17 cellular contexts compared by ENCODE assay signal in genomic region chr11:4480577-4481539, GRCh38. TPM values are rescaled to one million over a fixed set of nuclear protein-coding genes. Genes with fewer than 3 reads are reported as not detected.
DNase-seq lines count a peak whose midpoint lies in the region; ATAC-seq and TF ChIP-seq lines count a peak whose summit lies in the region.
"Had no signal": no experiment of that assay in that cellular context is flagged by ENCODE, and none has a peak within 500 bp of the region (broad histone marks: within the 10 kb centered on the region; RNA-seq: fewer than 3 reads in every experiment).

No MANE protein-coding gene starts in this region.

- no peak overlapping the region for H2AFZ ChIP-seq in osteoblast (ENCODE audit: low read length)

- H3K4me3 Mint-ChIP-seq in activated CD4-positive, alpha-beta T cell treated with anti-CD3 and anti-CD28 coated beads, Interleukin-2, amount 10 ng/mL, durations not matched to agents 24 days and 14 days = no peak overlapping the region
- H3K4me3 Mint-ChIP-seq in T-cell = no peak overlapping the region
- H3K4me3 Mint-ChIP-seq: activated CD8-positive, alpha-beta memory T cell treated with anti-CD3 and anti-CD28 coated beads, Interleukin-2, amount 10 ng/mL, durations not matched to agents 7 days and 5 days; T-helper 1 cell treated with Interleukin-12 subunit alpha and Interleukin-12 subunit beta and Interleukin-4 antibody, amounts not matched to agents 30 μg/mL and 1 μg/mL, for 36 hours had no signal

- DNase-seq in activated CD4-positive, alpha-beta T cell treated with anti-CD3 and anti-CD28 coated beads, Interleukin-2, amount 10 ng/mL, durations not matched to agents 24 days and 14 days = no peak
- no peak for DNase-seq in activated CD4-positive, alpha-beta T cell treated with anti-CD3 and anti-CD28 coated beads, Interleukin-2, amount 50 U/mL, for 1 hour
- DNase-seq in HT1080 (ENCODE audit: low read depth) = peak; percentile 93
- DNase-seq in caudate nucleus (lab: John Stamatoyannopoulos, UW) = peak in 4 of 61 donors; percentile 7 to 14 (median 8)
- DNase-seq in osteoblast (ENCODE audit: insufficient read length, low spot score, missing footprints) = peak; percentile 65
- no peak for DNase-seq in COLO668 (lab: John Stamatoyannopoulos, UW; ENCODE audit: unreplicated experiment)
- no peak for DNase-seq in T-cell
- DNase-seq: ACHN; activated CD8-positive, alpha-beta memory T cell treated with anti-CD3 and anti-CD28 coated beads, Interleukin-2, amount 10 ng/mL, durations not matched to agents 7 days and 5 days; body of pancreas; DMS 273 treated with DMSO at 0.1 percent for 48 hours; NCI-H187 treated with DMSO at 0.1 percent for 48 hours; right cardiac atrium had no signal

- POLR2A ChIA-PET in T-cell (lab: Charles Lee) = no interaction called here

- H4K20me1 ChIP-seq in osteoblast (ENCODE audit: insufficient read depth, low read length) = no peaks in the 10 kb centered on the region

- no peaks in the 10 kb centered on the region for H3K9me3 ChIP-seq in osteoblast (ENCODE audit: low read depth, low read length)
- H3K9me3 ChIP-seq: body of pancreas, tibial nerve had no signal

- no peak for TF ChIP-seq CTCF in osteoblast (IDR thresholded peaks at IDR 0.05; ENCODE audit: extremely low read depth, low read depth, low read length)

- peaks cover 5% of the 10 kb centered on the region for H3K4me1 ChIP-seq in osteoblast (ENCODE audit: insufficient read depth, low read length)
- H3K4me1 ChIP-seq: body of pancreas, tibial nerve had no signal

- ATAC-seq in T-cell (replicated peaks in 1 of 4) = no peak
- ATAC-seq in GM18907 (IDR thresholded peaks at IDR 0.05; ENCODE audit: unreplicated experiment) = no peak
- ATAC-seq: activated CD8-positive, alpha-beta memory T cell treated with anti-CD3 and anti-CD28 coated beads, Interleukin-2, amount 10 ng/mL, durations not matched to agents 7 days and 5 days; body of pancreas; right cardiac atrium had no signal

- H3K27me3 ChIP-seq in osteoblast (ENCODE audit: insufficient read depth, low read length) = no peaks in the 10 kb centered on the region
- H3K27me3 ChIP-seq: body of pancreas, tibial nerve had no signal

- H3K27ac ChIP-seq in caudate nucleus (ENCODE audit: low read depth, low read length) (peak overlapping the region; percentile 81), osteoblast (ENCODE audit: low read depth, low read length) (no peak overlapping the region)
- H3K27ac ChIP-seq: body of pancreas, tibial nerve had no signal

- no peaks in the 10 kb centered on the region for H3K9me3 Mint-ChIP-seq in activated CD4-positive, alpha-beta T cell treated with anti-CD3 and anti-CD28 coated beads, Interleukin-2, amount 10 ng/mL, durations not matched to agents 24 days and 14 days
- no peaks in the 10 kb centered on the region for H3K9me3 Mint-ChIP-seq in T-cell
- H3K9me3 Mint-ChIP-seq: T-helper 1 cell treated with Interleukin-12 subunit alpha and Interleukin-12 subunit beta and Interleukin-4 antibody, amounts not matched to agents 30 μg/mL and 1 μg/mL, for 36 hours had no signal

- CTCF ChIA-PET in T-cell (lab: Charles Lee) = no interaction called here

- no peaks in the 10 kb centered on the region for H3K79me2 ChIP-seq in osteoblast (ENCODE audit: insufficient read depth, low read length)

- no peaks in the 10 kb centered on the region for H3K36me3 ChIP-seq in osteoblast (ENCODE audit: insufficient read depth, low read length)
- H3K36me3 ChIP-seq: tibial nerve had no signal

- intact Hi-C loops in activated CD4-positive, alpha-beta T cell treated with anti-CD3 and anti-CD28 coated beads, Interleukin-2, amount 10 ng/mL, durations not matched to agents 24 days and 14 days (cut with micrococcal nuclease) = no loop called here

- H3K4me1 Mint-ChIP-seq in activated CD4-positive, alpha-beta T cell treated with anti-CD3 and anti-CD28 coated beads, Interleukin-2, amount 10 ng/mL, durations not matched to agents 24 days and 14 days = peaks cover 6% of the 10 kb centered on the region
- H3K4me1 Mint-ChIP-seq in T-cell = no peaks in the 10 kb centered on the region

- no peaks in the 10 kb centered on the region for H3K27me3 Mint-ChIP-seq in activated CD4-positive, alpha-beta T cell treated with anti-CD3 and anti-CD28 coated beads, Interleukin-2, amount 10 ng/mL, durations not matched to agents 24 days and 14 days
- H3K27me3 Mint-ChIP-seq in T-cell = peaks cover 4 to 8% of the 10 kb centered on the region in 2 donors

- peak overlapping the region; percentile 3 for H3K27ac Mint-ChIP-seq in activated CD4-positive, alpha-beta T cell treated with anti-CD3 and anti-CD28 coated beads, Interleukin-2, amount 10 ng/mL, durations not matched to agents 24 days and 14 days
- H3K27ac Mint-ChIP-seq in T-cell = no peak overlapping the region
- H3K27ac Mint-ChIP-seq: activated CD8-positive, alpha-beta memory T cell treated with anti-CD3 and anti-CD28 coated beads, Interleukin-2, amount 10 ng/mL, durations not matched to agents 7 days and 5 days; T-helper 1 cell treated with Interleukin-12 subunit alpha and Interleukin-12 subunit beta and Interleukin-4 antibody, amounts not matched to agents 30 μg/mL and 1 μg/mL, for 36 hours had no signal

- no peaks in the 10 kb centered on the region for H3K36me3 Mint-ChIP-seq in activated CD4-positive, alpha-beta T cell treated with anti-CD3 and anti-CD28 coated beads, Interleukin-2, amount 10 ng/mL, durations not matched to agents 24 days and 14 days (ENCODE audit: low read depth)
- no peaks in the 10 kb centered on the region for H3K36me3 Mint-ChIP-seq in T-cell
- H3K36me3 Mint-ChIP-seq: activated CD8-positive, alpha-beta memory T cell treated with anti-CD3 and anti-CD28 coated beads, Interleukin-2, amount 10 ng/mL, durations not matched to agents 7 days and 5 days had no signal

- no peak overlapping the region for H3K4me2 ChIP-seq in osteoblast (ENCODE audit: insufficient read depth, low read length)

- H3K4me3 ChIP-seq in osteoblast (ENCODE audit: insufficient read depth, low read length) = no peak overlapping the region
- H3K4me3 ChIP-seq: body of pancreas, tibial nerve had no signal

RNA-seq across cellular contexts. Expression of gene OR52K1, which starts 1.6 kb away (rescaled TPM):
- not detected in 2 replicates for total RNA-seq in activated CD4-positive, alpha-beta T cell treated with anti-CD3 and anti-CD28 coated beads, Interleukin-2, amount 10 ng/mL, durations not matched to agents 24 days and 14 days
- total RNA-seq in HT1080 (2014; rRNA removed; shearing (Covaris generic)) = not detected in 2 replicates
- not detected in 2 replicates for polyA plus RNA-seq in HT1080 (2015; cell fraction: cytosol; rRNA removed)
- 0.05 and 0.10 TPM in 2 replicates for polyA plus RNA-seq in HT1080 (2015; cell fraction: nucleus; rRNA removed)
- total RNA-seq in osteoblast (not detected in 2 replicates), T-cell (not detected)
- total RNA-seq: activated CD8-positive, alpha-beta memory T cell treated with anti-CD3 and anti-CD28 coated beads, Interleukin-2, amount 10 ng/mL, durations not matched to agents 7 days and 5 days; body of pancreas; tibial nerve had no signal
- polyA plus RNA-seq: esophagus, right cardiac atrium had no signal

RNA-seq across cellular contexts. Expression of gene OR52K2, which starts 31.8 kb away (rescaled TPM):
- total RNA-seq in activated CD4-positive, alpha-beta T cell treated with anti-CD3 and anti-CD28 coated beads, Interleukin-2, amount 10 ng/mL, durations not matched to agents 24 days and 14 days = not detected in 2 replicates
- not detected in 2 replicates for total RNA-seq in HT1080 (2014; rRNA removed; shearing (Covaris generic))
- not detected in 2 replicates for polyA plus RNA-seq in HT1080 (2015; cell fraction: cytosol; rRNA removed)
- not detected in 2 replicates for polyA plus RNA-seq in HT1080 (2015; cell fraction: nucleus; rRNA removed)
- not detected in 2 replicates for total RNA-seq in osteoblast
- total RNA-seq in T-cell = not detected
- total RNA-seq: activated CD8-positive, alpha-beta memory T cell treated with anti-CD3 and anti-CD28 coated beads, Interleukin-2, amount 10 ng/mL, durations not matched to agents 7 days and 5 days; body of pancreas; tibial nerve had no signal
- polyA plus RNA-seq: esophagus, right cardiac atrium had no signal

Comparison
In these comparisons a context has a peak if more than half of its experiments do, and no peak if none do; other contexts are left out.
1. DNase-seq: peak in HT1080 (single experiment) and osteoblast (single experiment); none in activated CD4-positive, alpha-beta T cell treated with anti-CD3 and anti-CD28 coated beads, Interleukin-2, amount 10 ng/mL, durations not matched to agents 24 days and 14 days (single experiment), activated CD4-positive, alpha-beta T cell treated with anti-CD3 and anti-CD28 coated beads, Interleukin-2, amount 50 U/mL, for 1 hour (single experiment), COLO668 (single experiment) and T-cell (0 of 34).